Comparison of ENCODE assay signal across 9 cellular contexts in genomic region chr10:92742331-92743228, GRCh38. TPM values are rescaled to one million over a fixed set of nuclear protein-coding genes. Genes with fewer than 3 reads are reported as not detected.
DNase-seq lines count a peak whose midpoint lies in the region; ATAC-seq and TF ChIP-seq lines count a peak whose summit lies in the region.
"Had no signal": no experiment of that assay in that cellular context is flagged by ENCODE, and none has a peak within 500 bp of the region (broad histone marks: within the 10 kb centered on the region; RNA-seq: fewer than 3 reads in every experiment).

No MANE protein-coding gene starts in this region.

- H3K4me3 Mint-ChIP-seq in CD4-positive, alpha-beta T cell = no peak overlapping the region
- no peak overlapping the region for H3K4me3 Mint-ChIP-seq in chondrocyte (ENCODE audit: unreplicated experiment)

- no peaks in the 10 kb centered on the region for H3K9me3 ChIP-seq in CD4-positive, alpha-beta T cell (ENCODE audit: control insufficient read depth, low read length)

- ATAC-seq in GM18517 (IDR thresholded peaks at IDR 0.05; ENCODE audit: unreplicated experiment) (peak; percentile 98), GM21786 (IDR thresholded peaks at IDR 0.05; ENCODE audit: unreplicated experiment) (peak; percentile 98), HG03558 (IDR thresholded peaks at IDR 0.05; ENCODE audit: extremely low read depth, unreplicated experiment) (peak; percentile 88), left lobe of liver (peak; percentile 28)
- no peak for ATAC-seq in CD4-positive, alpha-beta T cell (ENCODE audit: poor library complexity)

- H3K27ac Mint-ChIP-seq in CD4-positive, alpha-beta T cell = no peak overlapping the region
- no peak overlapping the region for H3K27ac Mint-ChIP-seq in chondrocyte (ENCODE audit: unreplicated experiment)

- intact Hi-C loops in CD4-positive, alpha-beta T cell (cut with DNase I, micrococcal nuclease) = no loop called here

- H3K4me1 Mint-ChIP-seq in CD4-positive, alpha-beta T cell (ENCODE audit: low read depth) = no peaks in the 10 kb centered on the region
- H3K4me1 Mint-ChIP-seq in chondrocyte (ENCODE audit: low read depth) = no peaks in the 10 kb centered on the region

- POLR2A ChIA-PET in CD4-positive, alpha-beta T cell (lab: Charles Lee) = no interaction called here

- no peak for TF ChIP-seq CTCF in CD4-positive, alpha-beta T cell (IDR thresholded peaks at IDR 0.05)
- TF ChIP-seq CTCF in chondrocyte (IDR thresholded peaks at IDR 0.05) = no peak

- peaks cover 3% of the 10 kb centered on the region for H3K27me3 Mint-ChIP-seq in CD4-positive, alpha-beta T cell
- H3K27me3 Mint-ChIP-seq in chondrocyte (ENCODE audit: low read depth) = peaks cover 24% of the 10 kb centered on the region

- CTCF ChIA-PET in CD4-positive, alpha-beta T cell (lab: Charles Lee) = no interaction called here

- H3K9me3 Mint-ChIP-seq in CD4-positive, alpha-beta T cell = no peaks in the 10 kb centered on the region
- H3K9me3 Mint-ChIP-seq in chondrocyte (ENCODE audit: low read depth) = no peaks in the 10 kb centered on the region

- DNase-seq in left lobe of liver (ENCODE audit: low spot score) = no peak
- DNase-seq in CD4-positive, alpha-beta T cell = no peak
- no peak for DNase-seq in chondrocyte (ENCODE audit: low spot score)
- DNase-seq in inferior parietal cortex (ENCODE audit: extremely low spot score) = no peak
- no peak for DNase-seq in NCI-H1105 (lab: John Stamatoyannopoulos, UW)
- DNase-seq: NCI-H446 had no signal

- no peaks in the 10 kb centered on the region for H3K36me3 Mint-ChIP-seq in CD4-positive, alpha-beta T cell (ENCODE audit: low read depth)
- no peaks in the 10 kb centered on the region for H3K36me3 Mint-ChIP-seq in chondrocyte (ENCODE audit: low read depth)

- no peak overlapping the region for H3K27ac ChIP-seq in CD4-positive, alpha-beta T cell (ENCODE audit: low read depth, low read length)

- peaks cover 3% of the 10 kb centered on the region for H3K27me3 ChIP-seq in CD4-positive, alpha-beta T cell (ENCODE audit: control insufficient read depth, insufficient read depth, low read length)

RNA-seq across cellular contexts. Expression of gene HHEX, which starts 52.8 kb away (rescaled TPM):
- total RNA-seq in left lobe of liver (47.4 TPM), chondrocyte (0.80 to 0.92 TPM in 2 of 3 replicates, not detected in the other)
- total RNA-seq in CD4-positive, alpha-beta T cell = 1 to 10 TPM in 1 of 2 experiments, under 1 TPM in 1; 0.96 to 1.0 TPM

Comparison
In these comparisons a context has a peak if more than half of its experiments do, and no peak if none do; other contexts are left out.
1. RNA of gene HHEX, which starts 52.8 kb away (total RNA-seq): 47.4 TPM in left lobe of liver (single experiment); 0.96 to 1.0 TPM in CD4-positive, alpha-beta T cell and 0.80 to 0.92 TPM in chondrocyte; every median in the first group is over 10 times any median in the second.